In the genomic region with DNA sequence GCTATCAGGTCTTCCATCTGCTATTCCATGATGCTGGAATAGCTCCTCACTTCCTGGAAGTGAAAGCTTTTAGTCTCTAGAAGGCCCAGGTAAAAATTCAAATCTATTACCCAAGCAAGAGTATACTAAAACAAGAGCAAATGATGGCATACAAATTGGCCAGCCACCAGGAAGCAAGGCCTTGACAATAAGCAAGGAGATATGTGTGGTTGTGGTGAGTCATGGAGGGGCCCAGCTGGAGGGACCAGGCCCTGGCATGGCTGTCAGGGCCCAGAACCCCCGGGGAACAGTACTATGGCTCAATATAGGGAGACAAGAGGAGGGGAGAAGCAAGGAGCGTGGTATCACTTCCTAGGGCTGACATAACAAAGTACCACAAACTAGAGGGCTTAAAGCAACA, we compare ENCODE assay signal across 1 cellular context.
TF ChIP-seq lines count a peak whose summit lies in the region.

No MANE protein-coding gene starts in this region.

TF ChIP-seq in H1, 55 proteins besides CTCF, POLR2A, EP300 and RAD21:
- no peak for TF ChIP-seq CHD7 (IDR thresholded peaks at IDR 0.05; ENCODE audit: insufficient replicate concordance, low read length)
- TF ChIP-seq RXRA (IDR thresholded peaks at IDR 0.05; ENCODE audit: insufficient read depth, low read depth, low read length) = no peak
- no peak for TF ChIP-seq CTBP2 (IDR thresholded peaks at IDR 0.05; ENCODE audit: borderline replicate concordance, insufficient read depth, insufficient read length, low read length)
- TF ChIP-seq BACH1 (IDR thresholded peaks at IDR 0.05; ENCODE audit: low read length) = no peak
- TF ChIP-seq, protein P1, sequence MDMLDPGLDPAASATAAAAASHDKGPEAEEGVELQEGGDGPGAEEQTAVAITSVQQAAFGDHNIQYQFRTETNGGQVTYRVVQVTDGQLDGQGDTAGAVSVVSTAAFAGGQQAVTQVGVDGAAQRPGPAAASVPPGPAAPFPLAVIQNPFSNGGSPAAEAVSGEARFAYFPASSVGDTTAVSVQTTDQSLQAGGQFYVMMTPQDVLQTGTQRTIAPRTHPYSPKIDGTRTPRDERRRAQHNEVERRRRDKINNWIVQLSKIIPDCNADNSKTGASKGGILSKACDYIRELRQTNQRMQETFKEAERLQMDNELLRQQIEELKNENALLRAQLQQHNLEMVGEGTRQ (IDR thresholded peaks at IDR 0.05; ENCODE audit: low read length) = no peak
- TF ChIP-seq JUND (IDR thresholded peaks at IDR 0.05; ENCODE audit: low read length) = no peak
- TF ChIP-seq ZNF274 (IDR thresholded peaks at IDR 0.05; ENCODE audit: borderline replicate concordance, extremely low read depth, low read length) = no peak
- TF ChIP-seq TEAD4 (IDR thresholded peaks at IDR 0.05; ENCODE audit: low read depth, low read length) = no peak
- TF ChIP-seq TAF7 (optimal IDR thresholded peaks at IDR 0.05; ENCODE audit: borderline replicate concordance, low read depth, low read length) = no peak
- TF ChIP-seq TBP (IDR thresholded peaks at IDR 0.05; ENCODE audit: low read depth, low read length) = no peak
- TF ChIP-seq PHF8 (conservative IDR thresholded peaks at IDR 0.05; ENCODE audit: low read depth, low read length) = no peak
- no peak for TF ChIP-seq BRCA1 (IDR thresholded peaks at IDR 0.05; ENCODE audit: low read depth, low read length)
- TF ChIP-seq KDM5A (IDR thresholded peaks at IDR 0.05; ENCODE audit: low read length) = no peak
- TF ChIP-seq BCL11A (IDR thresholded peaks at IDR 0.05; ENCODE audit: low read depth in 2 of 2, low read length in 2 of 2) = no peak
- no peak for TF ChIP-seq SP2 (IDR thresholded peaks at IDR 0.05; ENCODE audit: low read length)
- no peak for TF ChIP-seq KDM1A (IDR thresholded peaks at IDR 0.05; ENCODE audit: borderline replicate concordance, low read length)
- no peak for TF ChIP-seq GTF2F1 (IDR thresholded peaks at IDR 0.05; ENCODE audit: borderline replicate concordance, low read depth, low read length)
